ENCODE assay signal across 14 cellular contexts in genomic region chr14:39060818-39061437, GRCh38. TPM values are rescaled to one million over a fixed set of nuclear protein-coding genes. Genes with fewer than 3 reads are reported as not detected.
A peak's percentile ranks its signal among the peaks of the same experiment; 100 is the strongest.
DNase-seq lines count a peak whose midpoint lies in the region; ATAC-seq and TF ChIP-seq lines count a peak whose summit lies in the region.
"Had no signal": no experiment of that assay in that cellular context is flagged by ENCODE, and none has a peak within 500 bp of the region (broad histone marks: within the 10 kb centered on the region; RNA-seq: fewer than 3 reads in every experiment).

No MANE protein-coding gene starts in this region.

- no peak overlapping the region for H3K4me3 ChIP-seq in transverse colon
- H3K4me3 ChIP-seq: thyroid gland had no signal

- H3K9me3 ChIP-seq in transverse colon = peaks cover 11 to 13% of the 10 kb centered on the region in 2 donors
- H3K9me3 ChIP-seq: thyroid gland had no signal

- H3K27ac ChIP-seq in transverse colon = no peak overlapping the region
- H3K27ac ChIP-seq: thyroid gland had no signal

- peaks cover 2 to 92% (median 42%) of the 10 kb centered on the region in 4 donors for H3K36me3 ChIP-seq in transverse colon

- H3K9me3 Mint-ChIP-seq in activated B cell treated with CpG ODN at 0.5 μM for 24 hours = no peaks in the 10 kb centered on the region
- peaks cover 5% of the 10 kb centered on the region for H3K9me3 Mint-ChIP-seq in activated naive CD4-positive, alpha-beta T cell treated with anti-CD3 and anti-CD28 coated beads for 36 hours

- intact Hi-C loops in activated B cell treated with CpG ODN at 0.5 μM for 24 hours (cut with micrococcal nuclease) = loop anchor here (1.0 to 2.0 kb wide), 5 partner anchors 15 to 371 kb away; partner anchors contain the start of genes FBXO33, GEMIN2, PNN and SEC23A
- intact Hi-C loops in transverse colon (cut with DNase I; ENCODE audit: low total_unique reads) = no loop called here
- intact Hi-C loops in activated naive CD4-positive, alpha-beta T cell treated with anti-CD3 and anti-CD28 coated beads for 36 hours (cut with micrococcal nuclease) = no loop called here

- ATAC-seq in GM18520 (IDR thresholded peaks at IDR 0.05; ENCODE audit: unreplicated experiment) (peak; percentile 98), GM21529 (IDR thresholded peaks at IDR 0.05; ENCODE audit: unreplicated experiment) (peak; percentile 98), HG03175 (IDR thresholded peaks at IDR 0.05; ENCODE audit: unreplicated experiment) (peak; percentile 99), activated B cell treated with CpG ODN at 0.5 μM for 24 hours (ENCODE audit: low read depth) (peak; percentile 98)
- ATAC-seq: HCT116 had no signal

- no peak for TF ChIP-seq POLR2A in transverse colon (IDR thresholded peaks at IDR 0.05)

- 78 to 98% methylated on average over 4 of the region's 4 CpGs for WGBS in transverse colon (ENCODE audit: low coverage in 1 of 2), 2 donors

- TF ChIP-seq CTCF in activated B cell treated with CpG ODN at 0.5 μM for 24 hours (IDR thresholded peaks at IDR 0.05) (no peak), transverse colon (IDR thresholded peaks at IDR 0.05) (no peak)

- H3K4me1 ChIP-seq in transverse colon = no peaks in the 10 kb centered on the region
- H3K4me1 ChIP-seq: thyroid gland had no signal

- DNase-seq in activated B cell treated with CpG ODN at 0.5 μM for 24 hours (no peak), mesenteric fat pad (ENCODE audit: low spot score) (no peak), transverse colon (no peak), islet precursor cell (no peak)
- no peak for DNase-seq in activated naive CD4-positive, alpha-beta T cell treated with anti-CD3 and anti-CD28 coated beads for 36 hours
- DNase-seq: activated T-cell treated with anti-CD3 and anti-CD28 coated beads, Interleukin-2, amount 50 U/mL, for 24 hours; NCI-H2081 treated with DMSO at 0.1 percent for 48 hours; stimulated activated CD4-positive, alpha-beta T cell treated with anti-CD3 and anti-CD28 coated beads, Interleukin-1b, Interleukin-23, amount 100 ng/mL, for 48 hours; SW 1271; thyroid gland had no signal

- H3K27me3 Mint-ChIP-seq in activated B cell treated with CpG ODN at 0.5 μM for 24 hours = no peaks in the 10 kb centered on the region
- H3K27me3 Mint-ChIP-seq in activated naive CD4-positive, alpha-beta T cell treated with anti-CD3 and anti-CD28 coated beads for 36 hours (ENCODE audit: low read depth) = no peaks in the 10 kb centered on the region
- H3K27me3 Mint-ChIP-seq: activated T-cell treated with anti-CD3 and anti-CD28 coated beads, Interleukin-2, amount 50 U/mL, for 24 hours had no signal

- CTCF ChIA-PET in activated B cell treated with CpG ODN at 0.5 μM for 24 hours (lab: Charles Lee) = interaction anchor here (0.6 kb wide), 1 partner anchor 39 kb away, joined by 3 read pairs; no protein-coding TSS in a partner anchor
- CTCF ChIA-PET in activated naive CD4-positive, alpha-beta T cell treated with anti-CD3 and anti-CD28 coated beads for 36 hours (lab: Charles Lee) = no interaction called here

- POLR2A ChIA-PET in activated B cell treated with CpG ODN at 0.5 μM for 24 hours (lab: Charles Lee) = interaction anchor here (0.7 to 2.4 kb wide), 5 partner anchors 41 to 371 kb away, joined by 3 to 17 read pairs (median 8); partner anchors contain the start of genes FBXO33, PNN, SEC23A and TRAPPC6B

- H3K36me3 Mint-ChIP-seq in activated B cell treated with CpG ODN at 0.5 μM for 24 hours (ENCODE audit: low read depth) = peaks cover 66% of the 10 kb centered on the region
- peaks cover 62% of the 10 kb centered on the region for H3K36me3 Mint-ChIP-seq in activated naive CD4-positive, alpha-beta T cell treated with anti-CD3 and anti-CD28 coated beads for 36 hours (ENCODE audit: low read depth)

- in situ Hi-C loops in transverse colon (cut with MboI; ENCODE audit: low pct_ligation_motif_present in 1 of 4, low pct_unique_long_range_greater_than_20kb in 1 of 4, low sequenced_read_pairs in 3 of 4) = no loop called here

- no peaks in the 10 kb centered on the region for H3K27me3 ChIP-seq in transverse colon
- H3K27me3 ChIP-seq: thyroid gland had no signal

- peak overlapping the region; percentile 85 for H3K27ac Mint-ChIP-seq in activated B cell treated with CpG ODN at 0.5 μM for 24 hours
- no peak overlapping the region for H3K27ac Mint-ChIP-seq in activated naive CD4-positive, alpha-beta T cell treated with anti-CD3 and anti-CD28 coated beads for 36 hours
- H3K27ac Mint-ChIP-seq: activated T-cell treated with anti-CD3 and anti-CD28 coated beads, Interleukin-2, amount 50 U/mL, for 24 hours had no signal

- TF ChIP-seq EP300 in transverse colon (IDR thresholded peaks at IDR 0.05; ENCODE audit: low read depth) = no peak

- H3K4me3 Mint-ChIP-seq in activated B cell treated with CpG ODN at 0.5 μM for 24 hours = peak overlapping the region; percentile 47
- no peak overlapping the region for H3K4me3 Mint-ChIP-seq in activated naive CD4-positive, alpha-beta T cell treated with anti-CD3 and anti-CD28 coated beads for 36 hours
- H3K4me3 Mint-ChIP-seq: activated T-cell treated with anti-CD3 and anti-CD28 coated beads, Interleukin-2, amount 50 U/mL, for 24 hours had no signal

- H3K4me1 Mint-ChIP-seq in activated B cell treated with CpG ODN at 0.5 μM for 24 hours = peaks cover 21% of the 10 kb centered on the region
- H3K4me1 Mint-ChIP-seq in activated naive CD4-positive, alpha-beta T cell treated with anti-CD3 and anti-CD28 coated beads for 36 hours (ENCODE audit: low read depth) = no peaks in the 10 kb centered on the region

RNA-seq across cellular contexts. Expression of gene SEC23A, which starts 42.1 kb away (rescaled TPM):
- total RNA-seq in activated B cell treated with CpG ODN at 0.5 μM for 24 hours (38.3 and 39.4 TPM in 2 replicates), mesenteric fat pad (139 TPM), transverse colon (100 to 1,000 TPM in 3 of 4 donors, 10 to 100 TPM in 1; 88.6 to 290 (median 162) TPM)
- total RNA-seq in activated naive CD4-positive, alpha-beta T cell treated with anti-CD3 and anti-CD28 coated beads for 36 hours = 10 to 100 TPM; 40.2 to 48.0 TPM

RNA-seq across cellular contexts. Expression of gene GEMIN2, which starts 53.2 kb away (rescaled TPM):
- total RNA-seq in activated B cell treated with CpG ODN at 0.5 μM for 24 hours (12.3 and 12.6 TPM in 2 replicates), mesenteric fat pad (9.1 TPM), transverse colon (10 to 100 TPM in 3 of 4 donors, not detected in 1; 11.5 to 75.0 (median 20.0) TPM)
- 10 to 100 TPM; 20.7 to 22.7 TPM for total RNA-seq in activated naive CD4-positive, alpha-beta T cell treated with anti-CD3 and anti-CD28 coated beads for 36 hours
